Comparison of ENCODE assay signal across 1 cellular context in the genomic region with DNA sequence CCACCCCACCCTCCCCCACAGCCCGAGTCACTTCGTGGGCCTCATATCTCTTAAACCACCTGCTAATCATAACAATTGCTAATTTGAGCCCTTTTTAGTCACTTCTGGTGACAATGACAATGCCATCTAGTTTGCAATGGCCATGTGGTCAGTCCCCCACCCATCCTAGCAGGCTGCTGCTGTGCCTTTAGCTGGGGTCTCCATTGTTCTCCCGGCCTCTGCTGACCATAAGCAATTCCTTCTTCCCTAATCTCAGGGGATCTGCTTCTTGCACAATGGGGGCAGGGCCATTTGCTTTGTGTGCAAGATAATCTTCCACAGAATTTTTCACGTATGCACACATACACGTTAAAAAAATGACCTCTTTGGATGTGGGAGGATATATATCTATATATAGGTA.
TF ChIP-seq lines count a peak whose summit lies in the region.

No MANE protein-coding gene starts in this region.

TF ChIP-seq in GM23338, 12 proteins besides CTCF, POLR2A, EP300 and RAD21 (continued from another document):
- TF ChIP-seq, protein P1, sequence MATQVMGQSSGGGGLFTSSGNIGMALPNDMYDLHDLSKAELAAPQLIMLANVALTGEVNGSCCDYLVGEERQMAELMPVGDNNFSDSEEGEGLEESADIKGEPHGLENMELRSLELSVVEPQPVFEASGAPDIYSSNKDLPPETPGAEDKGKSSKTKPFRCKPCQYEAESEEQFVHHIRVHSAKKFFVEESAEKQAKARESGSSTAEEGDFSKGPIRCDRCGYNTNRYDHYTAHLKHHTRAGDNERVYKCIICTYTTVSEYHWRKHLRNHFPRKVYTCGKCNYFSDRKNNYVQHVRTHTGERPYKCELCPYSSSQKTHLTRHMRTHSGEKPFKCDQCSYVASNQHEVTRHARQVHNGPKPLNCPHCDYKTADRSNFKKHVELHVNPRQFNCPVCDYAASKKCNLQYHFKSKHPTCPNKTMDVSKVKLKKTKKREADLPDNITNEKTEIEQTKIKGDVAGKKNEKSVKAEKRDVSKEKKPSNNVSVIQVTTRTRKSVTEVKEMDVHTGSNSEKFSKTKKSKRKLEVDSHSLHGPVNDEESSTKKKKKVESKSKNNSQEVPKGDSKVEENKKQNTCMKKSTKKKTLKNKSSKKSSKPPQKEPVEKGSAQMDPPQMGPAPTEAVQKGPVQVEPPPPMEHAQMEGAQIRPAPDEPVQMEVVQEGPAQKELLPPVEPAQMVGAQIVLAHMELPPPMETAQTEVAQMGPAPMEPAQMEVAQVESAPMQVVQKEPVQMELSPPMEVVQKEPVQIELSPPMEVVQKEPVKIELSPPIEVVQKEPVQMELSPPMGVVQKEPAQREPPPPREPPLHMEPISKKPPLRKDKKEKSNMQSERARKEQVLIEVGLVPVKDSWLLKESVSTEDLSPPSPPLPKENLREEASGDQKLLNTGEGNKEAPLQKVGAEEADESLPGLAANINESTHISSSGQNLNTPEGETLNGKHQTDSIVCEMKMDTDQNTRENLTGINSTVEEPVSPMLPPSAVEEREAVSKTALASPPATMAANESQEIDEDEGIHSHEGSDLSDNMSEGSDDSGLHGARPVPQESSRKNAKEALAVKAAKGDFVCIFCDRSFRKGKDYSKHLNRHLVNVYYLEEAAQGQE (IDR thresholded peaks at IDR 0.05; ENCODE audit: unreplicated experiment) = no peak
- TF ChIP-seq, protein P2, sequence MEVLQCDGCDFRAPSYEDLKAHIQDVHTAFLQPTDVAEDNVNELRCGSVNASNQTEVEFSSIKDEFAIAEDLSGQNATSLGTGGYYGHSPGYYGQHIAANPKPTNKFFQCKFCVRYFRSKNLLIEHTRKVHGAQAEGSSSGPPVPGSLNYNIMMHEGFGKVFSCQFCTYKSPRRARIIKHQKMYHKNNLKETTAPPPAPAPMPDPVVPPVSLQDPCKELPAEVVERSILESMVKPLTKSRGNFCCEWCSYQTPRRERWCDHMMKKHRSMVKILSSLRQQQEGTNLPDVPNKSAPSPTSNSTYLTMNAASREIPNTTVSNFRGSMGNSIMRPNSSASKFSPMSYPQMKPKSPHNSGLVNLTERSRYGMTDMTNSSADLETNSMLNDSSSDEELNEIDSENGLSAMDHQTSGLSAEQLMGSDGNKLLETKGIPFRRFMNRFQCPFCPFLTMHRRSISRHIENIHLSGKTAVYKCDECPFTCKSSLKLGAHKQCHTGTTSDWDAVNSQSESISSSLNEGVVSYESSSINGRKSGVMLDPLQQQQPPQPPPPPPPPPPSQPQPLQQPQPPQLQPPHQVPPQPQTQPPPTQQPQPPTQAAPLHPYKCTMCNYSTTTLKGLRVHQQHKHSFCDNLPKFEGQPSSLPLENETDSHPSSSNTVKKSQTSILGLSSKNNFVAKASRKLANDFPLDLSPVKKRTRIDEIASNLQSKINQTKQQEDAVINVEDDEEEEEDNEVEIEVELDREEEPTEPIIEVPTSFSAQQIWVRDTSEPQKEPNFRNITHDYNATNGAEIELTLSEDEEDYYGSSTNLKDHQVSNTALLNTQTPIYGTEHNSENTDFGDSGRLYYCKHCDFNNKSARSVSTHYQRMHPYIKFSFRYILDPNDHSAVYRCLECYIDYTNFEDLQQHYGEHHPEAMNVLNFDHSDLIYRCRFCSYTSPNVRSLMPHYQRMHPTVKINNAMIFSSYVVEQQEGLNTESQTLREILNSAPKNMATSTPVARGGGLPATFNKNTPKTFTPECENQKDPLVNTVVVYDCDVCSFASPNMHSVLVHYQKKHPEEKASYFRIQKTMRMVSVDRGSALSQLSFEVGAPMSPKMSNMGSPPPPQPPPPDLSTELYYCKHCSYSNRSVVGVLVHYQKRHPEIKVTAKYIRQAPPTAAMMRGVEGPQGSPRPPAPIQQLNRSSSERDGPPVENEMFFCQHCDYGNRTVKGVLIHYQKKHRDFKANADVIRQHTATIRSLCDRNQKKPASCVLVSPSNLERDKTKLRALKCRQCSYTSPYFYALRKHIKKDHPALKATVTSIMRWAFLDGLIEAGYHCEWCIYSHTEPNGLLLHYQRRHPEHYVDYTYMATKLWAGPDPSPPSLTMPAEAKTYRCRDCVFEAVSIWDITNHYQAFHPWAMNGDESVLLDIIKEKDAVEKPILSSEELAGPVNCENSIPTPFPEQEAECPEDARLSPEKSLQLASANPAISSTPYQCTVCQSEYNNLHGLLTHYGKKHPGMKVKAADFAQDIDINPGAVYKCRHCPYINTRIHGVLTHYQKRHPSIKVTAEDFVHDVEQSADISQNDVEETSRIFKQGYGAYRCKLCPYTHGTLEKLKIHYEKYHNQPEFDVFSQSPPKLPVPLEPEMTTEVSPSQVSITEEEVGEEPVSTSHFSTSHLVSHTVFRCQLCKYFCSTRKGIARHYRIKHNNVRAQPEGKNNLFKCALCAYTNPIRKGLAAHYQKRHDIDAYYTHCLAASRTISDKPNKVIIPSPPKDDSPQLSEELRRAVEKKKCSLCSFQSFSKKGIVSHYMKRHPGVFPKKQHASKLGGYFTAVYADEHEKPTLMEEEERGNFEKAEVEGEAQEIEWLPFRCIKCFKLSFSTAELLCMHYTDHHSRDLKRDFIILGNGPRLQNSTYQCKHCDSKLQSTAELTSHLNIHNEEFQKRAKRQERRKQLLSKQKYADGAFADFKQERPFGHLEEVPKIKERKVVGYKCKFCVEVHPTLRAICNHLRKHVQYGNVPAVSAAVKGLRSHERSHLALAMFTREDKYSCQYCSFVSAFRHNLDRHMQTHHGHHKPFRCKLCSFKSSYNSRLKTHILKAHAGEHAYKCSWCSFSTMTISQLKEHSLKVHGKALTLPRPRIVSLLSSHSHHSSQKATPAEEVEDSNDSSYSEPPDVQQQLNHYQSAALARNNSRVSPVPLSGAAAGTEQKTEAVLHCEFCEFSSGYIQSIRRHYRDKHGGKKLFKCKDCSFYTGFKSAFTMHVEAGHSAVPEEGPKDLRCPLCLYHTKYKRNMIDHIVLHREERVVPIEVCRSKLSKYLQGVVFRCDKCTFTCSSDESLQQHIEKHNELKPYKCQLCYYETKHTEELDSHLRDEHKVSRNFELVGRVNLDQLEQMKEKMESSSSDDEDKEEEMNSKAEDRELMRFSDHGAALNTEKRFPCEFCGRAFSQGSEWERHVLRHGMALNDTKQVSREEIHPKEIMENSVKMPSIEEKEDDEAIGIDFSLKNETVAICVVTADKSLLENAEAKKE (CRISPR knock-in tag; IDR thresholded peaks at IDR 0.05) = no peak
